In the genomic region with DNA sequence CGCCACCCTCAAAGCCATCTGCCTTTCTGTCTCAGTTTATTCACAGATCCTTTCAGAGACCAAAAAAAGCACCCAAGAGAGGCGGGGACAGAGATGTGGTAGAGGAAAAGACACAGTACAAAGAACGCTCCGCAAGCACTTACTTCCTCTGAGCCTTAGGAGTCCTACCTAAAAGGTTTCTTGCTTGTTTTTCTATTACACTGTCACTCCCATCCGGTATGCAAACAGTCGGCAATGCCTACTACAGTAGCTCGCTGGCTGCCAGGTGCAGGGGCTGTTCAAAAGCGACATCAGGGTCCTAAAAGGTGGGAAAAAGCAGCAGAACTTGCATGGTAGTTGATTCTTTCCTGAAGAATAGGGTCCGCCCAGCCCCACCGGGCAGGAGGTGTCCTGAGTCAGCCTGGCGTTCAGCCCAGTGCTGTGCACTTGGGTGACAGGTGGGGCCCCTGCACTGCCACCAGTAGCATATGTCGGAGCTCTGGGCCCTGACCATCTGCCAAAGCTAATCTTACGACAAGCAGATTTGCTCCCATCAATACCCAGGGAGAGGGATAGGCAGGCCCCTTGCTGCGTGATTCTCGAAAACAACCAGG, we compare ENCODE assay signal across 8 cellular contexts. TPM values are rescaled to one million over a fixed set of nuclear protein-coding genes. Genes with fewer than 3 reads are reported as not detected.
DNase-seq lines count a peak whose midpoint lies in the region; ATAC-seq and TF ChIP-seq lines count a peak whose summit lies in the region.

No MANE protein-coding gene starts in this region.

- intact Hi-C loops in heart left ventricle (cut with DNase I): loop anchor here in 1 of 10 donors (2.0 kb wide), 1 partner anchor 31 kb away; no protein-coding TSS in a partner anchor
- intact Hi-C loops in sciatic nerve (cut with DNase I): no loop called here

- DNase-seq in OCI-M1 (lab: John Stamatoyannopoulos, UW): peak; percentile 55
- peak; percentile 38 for DNase-seq in activated naive CD4-positive, alpha-beta T cell treated with anti-CD3 and anti-CD28 coated beads, Interleukin-2, amount 50 U/mL, for 16 hours
- peak in 3 of 5 donors; percentile 44 to 57 (median 57) for DNase-seq in heart left ventricle
- peak; percentile 72 for DNase-seq in sciatic nerve (ENCODE audit: low spot score)
- no peak for DNase-seq in SKM-1 (lab: John Stamatoyannopoulos, UW; ENCODE audit: unreplicated experiment)

- H3K27me3 ChIP-seq in heart left ventricle: no peaks in the 10 kb centered on the region

- no peak for TF ChIP-seq CTCF in 22Rv1 (IDR thresholded peaks at IDR 0.05)
- TF ChIP-seq CTCF in heart left ventricle (IDR thresholded peaks at IDR 0.05): no peak

- H3K4me3 ChIP-seq in heart left ventricle: peak overlapping the region; percentile 71 to 99 (median 90)

- H3K9me3 ChIP-seq in heart left ventricle: no peaks in the 10 kb centered on the region

- H3K4me1 ChIP-seq in heart left ventricle: peaks cover 0 to 64% (median 36%) of the 10 kb centered on the region in 12 donors

- TF ChIP-seq POLR2A in heart left ventricle (IDR thresholded peaks at IDR 0.05): no peak

- H3K27ac ChIP-seq in 22Rv1: peak overlapping the region; percentile 83
- peak overlapping the region; percentile 39 to 91 (median 88) for H3K27ac ChIP-seq in heart left ventricle

- ATAC-seq in GM18519 (IDR thresholded peaks at IDR 0.05; ENCODE audit: low FRiP score, unreplicated experiment): peak; percentile 27
- ATAC-seq in HG03066 (IDR thresholded peaks at IDR 0.05; ENCODE audit: low read depth, unreplicated experiment): peak; percentile 22
- ATAC-seq in heart left ventricle: peak; percentile 9 to 37 (median 20)
- peak; percentile 13 for ATAC-seq in sciatic nerve

- peaks cover 0 to 13% (median 0%) of the 10 kb centered on the region in 9 donors for H3K36me3 ChIP-seq in heart left ventricle

- WGBS in heart left ventricle, 4 donors: 13 to 31% (median 18%) methylated on average over 8 to 15 of the region's 15 CpGs

RNA-seq across cellular contexts. Expression of gene TECPR1, which starts 0.7 kb away (rescaled TPM):
- total RNA-seq in heart left ventricle: 10 to 100 TPM; 12.2 to 33.0 (median 22.7) TPM
- polyA plus RNA-seq in heart left ventricle: 10 to 100 TPM; 10.9 to 23.2 TPM
- 34.9 TPM for total RNA-seq in sciatic nerve

RNA-seq across cellular contexts. Expression of gene BRI3, which starts 30.1 kb away (rescaled TPM):
- total RNA-seq in heart left ventricle (100 to 1,000 TPM in 7 of 9 donors, 10 to 100 TPM in 2; 51.0 to 274 (median 223) TPM), sciatic nerve (132 TPM)
- 100 to 1,000 TPM; 236 to 237 TPM for polyA plus RNA-seq in heart left ventricle

RNA-seq across cellular contexts. Expression of gene BHLHA15, which starts 40.1 kb away (rescaled TPM):
- 1 to 10 TPM in 1 of 9 donors, under 1 TPM in 1, not detected in 7; 0.61 to 1.3 TPM for total RNA-seq in heart left ventricle
- polyA plus RNA-seq in heart left ventricle: under 1 TPM in 1 of 2 donors, not detected in 1; 0.26 TPM
- not detected for total RNA-seq in sciatic nerve
